ENCODE assay signal across 8 cellular contexts in the genomic region with DNA sequence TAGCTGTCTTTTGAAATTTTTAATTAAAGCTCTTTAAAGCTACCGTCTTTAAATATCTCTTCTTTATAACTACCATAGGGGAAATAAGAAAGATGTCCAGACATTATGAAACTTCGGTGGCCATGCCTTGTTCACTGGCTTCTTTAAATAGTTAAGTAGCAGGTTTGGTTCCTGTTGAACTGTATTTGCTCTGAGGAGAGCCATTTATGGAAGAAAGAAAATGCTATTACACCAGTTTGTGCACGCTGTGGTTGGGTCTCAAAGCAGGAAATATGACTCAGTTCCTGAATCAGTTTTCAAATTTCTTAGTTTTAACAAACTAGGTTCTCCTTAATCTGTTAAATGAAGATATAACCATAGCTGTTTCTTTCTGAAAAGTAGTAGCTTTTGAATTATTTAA. TPM values are rescaled to one million over a fixed set of nuclear protein-coding genes. Genes with fewer than 3 reads are reported as not detected.
DNase-seq lines count a peak whose midpoint lies in the region; ATAC-seq and TF ChIP-seq lines count a peak whose summit lies in the region.

No MANE protein-coding gene starts in this region.

- ATAC-seq in GM21381 (IDR thresholded peaks at IDR 0.05; ENCODE audit: unreplicated experiment), result peak; percentile 86
- ATAC-seq in activated B cell treated with CpG ODN at 0.5 μM for 24 hours (ENCODE audit: low read depth), result peak; percentile 91
- peak; percentile 67 for ATAC-seq in foreskin keratinocyte

- H3K27ac ChIP-seq in foreskin keratinocyte, result peak overlapping the region; percentile 29
- peak overlapping the region in 14 of 21 experiments; percentile 9 to 75 (median 48) for H3K27ac ChIP-seq in skin epidermis

- no peak for TF ChIP-seq CTCF in activated B cell treated with CpG ODN at 0.5 μM for 24 hours (IDR thresholded peaks at IDR 0.05)
- no peak for TF ChIP-seq CTCF in foreskin keratinocyte (conservative IDR thresholded peaks at IDR 0.05)
- no peak for TF ChIP-seq CTCF in lower leg skin (IDR thresholded peaks at IDR 0.05)

- intact Hi-C loops in activated B cell treated with CpG ODN at 0.5 μM for 24 hours (cut with micrococcal nuclease) (loop anchor here (1.0 to 2.0 kb wide), 4 partner anchors 11 to 43 kb away; no protein-coding TSS in a partner anchor), lower leg skin (cut with DNase I; ENCODE audit: low total_unique reads) (no loop called here)

- peaks cover 67% of the 10 kb centered on the region for H3K4me1 Mint-ChIP-seq in activated B cell treated with CpG ODN at 0.5 μM for 24 hours

- H3K27me3 Mint-ChIP-seq in activated B cell treated with CpG ODN at 0.5 μM for 24 hours, result no peaks in the 10 kb centered on the region

- H3K27me3 ChIP-seq in foreskin keratinocyte, result no peaks in the 10 kb centered on the region

- 26 to 32% methylated on average over 3 of the region's 3 CpGs for WGBS in lower leg skin, 2 donors

- H3K4me1 ChIP-seq in foreskin keratinocyte, result peaks cover 23% of the 10 kb centered on the region

- H3K27ac Mint-ChIP-seq in activated B cell treated with CpG ODN at 0.5 μM for 24 hours, result peak overlapping the region; percentile 87

- H3K9me3 Mint-ChIP-seq in activated B cell treated with CpG ODN at 0.5 μM for 24 hours, result no peaks in the 10 kb centered on the region

- CTCF ChIA-PET in activated B cell treated with CpG ODN at 0.5 μM for 24 hours (lab: Charles Lee), result interaction anchor here (0.9 to 3.3 kb wide), 3 partner anchors 9 to 42 kb away, joined by 4 to 23 read pairs (median 21); no protein-coding TSS in a partner anchor

- no peak overlapping the region for H3K4me3 ChIP-seq in skin epidermis
- no peak overlapping the region for H3K4me3 ChIP-seq in lower leg skin (ENCODE audit: low read depth, poor library complexity, severe bottlenecking)

- H3K36me3 Mint-ChIP-seq in activated B cell treated with CpG ODN at 0.5 μM for 24 hours (ENCODE audit: low read depth), result peaks cover 86% of the 10 kb centered on the region

- TF ChIP-seq POLR2A in lower leg skin (IDR thresholded peaks at IDR 0.05), result no peak

- POLR2A ChIA-PET in activated B cell treated with CpG ODN at 0.5 μM for 24 hours (lab: Charles Lee), result interaction anchor here (0.7 to 10.1 kb wide), 12 partner anchors 9 to 1000 kb away, joined by 3 to 211 read pairs (median 5); partner anchors contain the start of genes AAMP, ANKZF1, ARPC2 and ATG9A

- H3K4me3 Mint-ChIP-seq in activated B cell treated with CpG ODN at 0.5 μM for 24 hours, result peak overlapping the region; percentile 56

- DNase-seq in EL (peak; percentile 85), HPDE6-E6E7 (ENCODE audit: extremely low spot score) (peak; percentile 71), activated B cell treated with CpG ODN at 0.5 μM for 24 hours (no peak), foreskin keratinocyte (peak; percentile 53 to 76), lower leg skin (ENCODE audit: low spot score in 2 of 2) (no peak), superior temporal gyrus (ENCODE audit: extremely low spot score) (no peak)

RNA-seq across cellular contexts. Expression of gene ARPC2, which starts 12.2 kb away (rescaled TPM):
- total RNA-seq in activated B cell treated with CpG ODN at 0.5 μM for 24 hours (711 and 737 TPM in 2 replicates), foreskin keratinocyte (794 and 818 TPM in 2 replicates), lower leg skin (100 to 1,000 TPM; 233 to 344 (median 300) TPM)
- polyA plus RNA-seq in foreskin keratinocyte, result 894 and 918 TPM in 2 replicates

RNA-seq across cellular contexts. Expression of gene GPBAR1, which starts 31.6 kb away (rescaled TPM):
- total RNA-seq in activated B cell treated with CpG ODN at 0.5 μM for 24 hours (0.67 and 0.81 TPM in 2 replicates), foreskin keratinocyte (0.14 and 0.18 TPM in 2 replicates), lower leg skin (1 to 10 TPM in 3 of 4 donors, under 1 TPM in 1; 0.34 to 1.7 (median 1.4) TPM)
- polyA plus RNA-seq in foreskin keratinocyte, result 0.11 and 0.12 TPM in 2 replicates

RNA-seq across cellular contexts. Expression of gene AAMP, which starts 40.7 kb away (rescaled TPM):
- total RNA-seq in activated B cell treated with CpG ODN at 0.5 μM for 24 hours (63.4 and 63.6 TPM in 2 replicates), foreskin keratinocyte (101 and 108 TPM in 2 replicates), lower leg skin (100 to 1,000 TPM; 142 to 171 (median 151) TPM)
- 114 and 120 TPM in 2 replicates for polyA plus RNA-seq in foreskin keratinocyte

RNA-seq across cellular contexts. Expression of gene PNKD, which starts 41.1 kb away (rescaled TPM):
- total RNA-seq in activated B cell treated with CpG ODN at 0.5 μM for 24 hours, result 21.0 and 23.7 TPM in 2 replicates
- 40.9 and 43.5 TPM in 2 replicates for total RNA-seq in foreskin keratinocyte
- 65.1 and 66.6 TPM in 2 replicates for polyA plus RNA-seq in foreskin keratinocyte
- 10 to 100 TPM; 26.6 to 60.6 (median 43.3) TPM for total RNA-seq in lower leg skin

Comparison
In these comparisons a context has a peak if more than half of its experiments do, and no peak if none do; other contexts are left out.
1. DNase-seq: peak in EL (single experiment), HPDE6-E6E7 (single experiment) and foreskin keratinocyte (2 of 2); none in activated B cell treated with CpG ODN at 0.5 μM for 24 hours (single experiment), lower leg skin (0 of 2) and superior temporal gyrus (single experiment).
2. Peak in every context shown above with its lines, with median percentiles within 50 percentile points of each other: ATAC-seq.